ENCODE assay signal across 1 cellular context in the genomic region with DNA sequence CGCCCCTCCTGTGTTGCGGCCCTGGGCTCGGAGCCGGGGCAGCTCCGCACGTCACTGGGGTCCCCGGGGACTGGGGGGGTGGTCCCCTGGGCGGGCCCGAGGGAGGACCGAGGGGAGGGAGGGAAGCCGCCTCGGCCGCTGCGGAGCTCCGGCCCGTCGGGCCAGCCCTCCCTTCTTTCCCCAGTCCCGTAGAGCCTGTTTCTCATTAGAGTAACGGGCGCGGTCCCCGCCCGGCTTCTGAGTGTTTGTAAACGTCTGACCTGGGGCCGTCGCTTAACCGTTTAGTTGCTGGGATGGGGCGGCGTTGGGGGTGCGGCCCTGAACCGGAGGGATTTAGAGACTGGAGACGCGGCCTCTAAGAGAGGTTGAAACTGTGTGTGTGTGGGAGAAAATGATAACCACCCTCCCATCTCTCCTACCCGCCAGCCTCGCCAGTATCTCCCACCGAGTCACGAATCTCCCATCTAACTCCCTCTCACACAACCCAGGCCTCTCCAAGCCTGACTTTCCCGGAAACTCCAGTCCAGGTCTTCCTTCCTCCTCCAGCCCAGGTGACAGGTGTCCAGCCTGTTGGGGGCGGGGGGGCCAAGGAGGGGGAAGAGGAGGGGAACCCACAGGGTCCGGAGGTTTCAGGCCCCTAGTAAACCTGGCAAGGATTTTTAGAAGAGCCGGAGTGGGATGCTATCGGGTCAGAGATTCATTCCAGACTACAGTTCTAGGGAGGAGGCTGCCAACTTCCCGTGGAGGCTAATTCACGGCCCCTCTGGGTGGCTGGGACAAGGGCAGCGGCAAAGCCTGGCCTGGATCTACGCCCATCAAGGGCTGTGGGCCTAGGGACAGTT.
TF ChIP-seq lines count a peak whose summit lies in the region.

No MANE protein-coding gene starts in this region.

TF ChIP-seq in HepG2, 621 proteins besides CTCF, POLR2A, EP300 and RAD21 (continued from another document and continues in another):
- TF ChIP-seq, protein P1, sequence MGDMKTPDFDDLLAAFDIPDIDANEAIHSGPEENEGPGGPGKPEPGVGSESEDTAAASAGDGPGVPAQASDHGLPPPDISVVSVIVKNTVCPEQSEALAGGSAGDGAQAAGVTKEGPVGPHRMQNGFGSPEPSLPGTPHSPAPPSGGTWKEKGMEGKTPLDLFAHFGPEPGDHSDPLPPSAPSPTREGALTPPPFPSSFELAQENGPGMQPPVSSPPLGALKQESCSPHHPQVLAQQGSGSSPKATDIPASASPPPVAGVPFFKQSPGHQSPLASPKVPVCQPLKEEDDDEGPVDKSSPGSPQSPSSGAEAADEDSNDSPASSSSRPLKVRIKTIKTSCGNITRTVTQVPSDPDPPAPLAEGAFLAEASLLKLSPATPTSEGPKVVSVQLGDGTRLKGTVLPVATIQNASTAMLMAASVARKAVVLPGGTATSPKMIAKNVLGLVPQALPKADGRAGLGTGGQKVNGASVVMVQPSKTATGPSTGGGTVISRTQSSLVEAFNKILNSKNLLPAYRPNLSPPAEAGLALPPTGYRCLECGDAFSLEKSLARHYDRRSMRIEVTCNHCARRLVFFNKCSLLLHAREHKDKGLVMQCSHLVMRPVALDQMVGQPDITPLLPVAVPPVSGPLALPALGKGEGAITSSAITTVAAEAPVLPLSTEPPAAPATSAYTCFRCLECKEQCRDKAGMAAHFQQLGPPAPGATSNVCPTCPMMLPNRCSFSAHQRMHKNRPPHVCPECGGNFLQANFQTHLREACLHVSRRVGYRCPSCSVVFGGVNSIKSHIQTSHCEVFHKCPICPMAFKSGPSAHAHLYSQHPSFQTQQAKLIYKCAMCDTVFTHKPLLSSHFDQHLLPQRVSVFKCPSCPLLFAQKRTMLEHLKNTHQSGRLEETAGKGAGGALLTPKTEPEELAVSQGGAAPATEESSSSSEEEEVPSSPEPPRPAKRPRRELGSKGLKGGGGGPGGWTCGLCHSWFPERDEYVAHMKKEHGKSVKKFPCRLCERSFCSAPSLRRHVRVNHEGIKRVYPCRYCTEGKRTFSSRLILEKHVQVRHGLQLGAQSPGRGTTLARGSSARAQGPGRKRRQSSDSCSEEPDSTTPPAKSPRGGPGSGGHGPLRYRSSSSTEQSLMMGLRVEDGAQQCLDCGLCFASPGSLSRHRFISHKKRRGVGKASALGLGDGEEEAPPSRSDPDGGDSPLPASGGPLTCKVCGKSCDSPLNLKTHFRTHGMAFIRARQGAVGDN (CRISPR knock-in tag; IDR thresholded peaks at IDR 0.05): peak; percentile 55
- TF ChIP-seq, protein P2, sequence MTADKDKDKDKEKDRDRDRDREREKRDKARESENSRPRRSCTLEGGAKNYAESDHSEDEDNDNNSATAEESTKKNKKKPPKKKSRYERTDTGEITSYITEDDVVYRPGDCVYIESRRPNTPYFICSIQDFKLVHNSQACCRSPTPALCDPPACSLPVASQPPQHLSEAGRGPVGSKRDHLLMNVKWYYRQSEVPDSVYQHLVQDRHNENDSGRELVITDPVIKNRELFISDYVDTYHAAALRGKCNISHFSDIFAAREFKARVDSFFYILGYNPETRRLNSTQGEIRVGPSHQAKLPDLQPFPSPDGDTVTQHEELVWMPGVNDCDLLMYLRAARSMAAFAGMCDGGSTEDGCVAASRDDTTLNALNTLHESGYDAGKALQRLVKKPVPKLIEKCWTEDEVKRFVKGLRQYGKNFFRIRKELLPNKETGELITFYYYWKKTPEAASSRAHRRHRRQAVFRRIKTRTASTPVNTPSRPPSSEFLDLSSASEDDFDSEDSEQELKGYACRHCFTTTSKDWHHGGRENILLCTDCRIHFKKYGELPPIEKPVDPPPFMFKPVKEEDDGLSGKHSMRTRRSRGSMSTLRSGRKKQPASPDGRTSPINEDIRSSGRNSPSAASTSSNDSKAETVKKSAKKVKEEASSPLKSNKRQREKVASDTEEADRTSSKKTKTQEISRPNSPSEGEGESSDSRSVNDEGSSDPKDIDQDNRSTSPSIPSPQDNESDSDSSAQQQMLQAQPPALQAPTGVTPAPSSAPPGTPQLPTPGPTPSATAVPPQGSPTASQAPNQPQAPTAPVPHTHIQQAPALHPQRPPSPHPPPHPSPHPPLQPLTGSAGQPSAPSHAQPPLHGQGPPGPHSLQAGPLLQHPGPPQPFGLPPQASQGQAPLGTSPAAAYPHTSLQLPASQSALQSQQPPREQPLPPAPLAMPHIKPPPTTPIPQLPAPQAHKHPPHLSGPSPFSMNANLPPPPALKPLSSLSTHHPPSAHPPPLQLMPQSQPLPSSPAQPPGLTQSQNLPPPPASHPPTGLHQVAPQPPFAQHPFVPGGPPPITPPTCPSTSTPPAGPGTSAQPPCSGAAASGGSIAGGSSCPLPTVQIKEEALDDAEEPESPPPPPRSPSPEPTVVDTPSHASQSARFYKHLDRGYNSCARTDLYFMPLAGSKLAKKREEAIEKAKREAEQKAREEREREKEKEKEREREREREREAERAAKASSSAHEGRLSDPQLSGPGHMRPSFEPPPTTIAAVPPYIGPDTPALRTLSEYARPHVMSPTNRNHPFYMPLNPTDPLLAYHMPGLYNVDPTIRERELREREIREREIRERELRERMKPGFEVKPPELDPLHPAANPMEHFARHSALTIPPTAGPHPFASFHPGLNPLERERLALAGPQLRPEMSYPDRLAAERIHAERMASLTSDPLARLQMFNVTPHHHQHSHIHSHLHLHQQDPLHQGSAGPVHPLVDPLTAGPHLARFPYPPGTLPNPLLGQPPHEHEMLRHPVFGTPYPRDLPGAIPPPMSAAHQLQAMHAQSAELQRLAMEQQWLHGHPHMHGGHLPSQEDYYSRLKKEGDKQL (CRISPR knock-in tag; IDR thresholded peaks at IDR 0.05; ENCODE audit: low read depth): peak; percentile 21; the same call in 1 of the 2 replicates
- TF ChIP-seq FOXA1 (IDR thresholded peaks at IDR 0.05): no peak
- TF ChIP-seq FOXA1 (CRISPR knock-in tag; IDR thresholded peaks at IDR 0.05): 0 out of 2 replicates have a peak, but pooled peaks have one; percentile 36
- TF ChIP-seq ZC3H4 (CRISPR knock-in tag; IDR thresholded peaks at IDR 0.05; ENCODE audit: borderline replicate concordance): peak; percentile 27; the same call in 1 of the 2 replicates
- 0 out of 2 replicates have a peak, but pooled peaks have one; percentile 27 for TF ChIP-seq IRF2 (CRISPR knock-in tag; IDR thresholded peaks at IDR 0.05)
- TF ChIP-seq, protein P3, sequence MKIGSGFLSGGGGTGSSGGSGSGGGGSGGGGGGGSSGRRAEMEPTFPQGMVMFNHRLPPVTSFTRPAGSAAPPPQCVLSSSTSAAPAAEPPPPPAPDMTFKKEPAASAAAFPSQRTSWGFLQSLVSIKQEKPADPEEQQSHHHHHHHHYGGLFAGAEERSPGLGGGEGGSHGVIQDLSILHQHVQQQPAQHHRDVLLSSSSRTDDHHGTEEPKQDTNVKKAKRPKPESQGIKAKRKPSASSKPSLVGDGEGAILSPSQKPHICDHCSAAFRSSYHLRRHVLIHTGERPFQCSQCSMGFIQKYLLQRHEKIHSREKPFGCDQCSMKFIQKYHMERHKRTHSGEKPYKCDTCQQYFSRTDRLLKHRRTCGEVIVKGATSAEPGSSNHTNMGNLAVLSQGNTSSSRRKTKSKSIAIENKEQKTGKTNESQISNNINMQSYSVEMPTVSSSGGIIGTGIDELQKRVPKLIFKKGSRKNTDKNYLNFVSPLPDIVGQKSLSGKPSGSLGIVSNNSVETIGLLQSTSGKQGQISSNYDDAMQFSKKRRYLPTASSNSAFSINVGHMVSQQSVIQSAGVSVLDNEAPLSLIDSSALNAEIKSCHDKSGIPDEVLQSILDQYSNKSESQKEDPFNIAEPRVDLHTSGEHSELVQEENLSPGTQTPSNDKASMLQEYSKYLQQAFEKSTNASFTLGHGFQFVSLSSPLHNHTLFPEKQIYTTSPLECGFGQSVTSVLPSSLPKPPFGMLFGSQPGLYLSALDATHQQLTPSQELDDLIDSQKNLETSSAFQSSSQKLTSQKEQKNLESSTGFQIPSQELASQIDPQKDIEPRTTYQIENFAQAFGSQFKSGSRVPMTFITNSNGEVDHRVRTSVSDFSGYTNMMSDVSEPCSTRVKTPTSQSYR (CRISPR knock-in tag; IDR thresholded peaks at IDR 0.05; ENCODE audit: borderline replicate concordance): peak; percentile 69
- peak; percentile 75 for TF ChIP-seq PHF5A (CRISPR knock-in tag; IDR thresholded peaks at IDR 0.05; ENCODE audit: low read depth, unreplicated experiment)
- no peak for TF ChIP-seq SRSF4 (IDR thresholded peaks at IDR 0.05; ENCODE audit: low read depth, low read length, poor library complexity, severe bottlenecking)
- TF ChIP-seq, protein P4, sequence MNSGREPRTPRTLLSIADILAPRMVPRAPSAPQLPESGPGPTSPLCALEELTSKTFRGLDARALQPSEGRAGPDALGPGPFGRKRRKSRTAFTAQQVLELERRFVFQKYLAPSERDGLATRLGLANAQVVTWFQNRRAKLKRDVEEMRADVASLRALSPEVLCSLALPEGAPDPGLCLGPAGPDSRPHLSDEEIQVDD (CRISPR knock-in tag; IDR thresholded peaks at IDR 0.05; ENCODE audit: borderline replicate concordance): no peak; the same call in 1 of the 2 replicates
- TF ChIP-seq RFXANK (CRISPR knock-in tag; IDR thresholded peaks at IDR 0.05): no peak
- TF ChIP-seq MXD4 (CRISPR knock-in tag; IDR thresholded peaks at IDR 0.05): no peak
- TF ChIP-seq, protein P5, sequence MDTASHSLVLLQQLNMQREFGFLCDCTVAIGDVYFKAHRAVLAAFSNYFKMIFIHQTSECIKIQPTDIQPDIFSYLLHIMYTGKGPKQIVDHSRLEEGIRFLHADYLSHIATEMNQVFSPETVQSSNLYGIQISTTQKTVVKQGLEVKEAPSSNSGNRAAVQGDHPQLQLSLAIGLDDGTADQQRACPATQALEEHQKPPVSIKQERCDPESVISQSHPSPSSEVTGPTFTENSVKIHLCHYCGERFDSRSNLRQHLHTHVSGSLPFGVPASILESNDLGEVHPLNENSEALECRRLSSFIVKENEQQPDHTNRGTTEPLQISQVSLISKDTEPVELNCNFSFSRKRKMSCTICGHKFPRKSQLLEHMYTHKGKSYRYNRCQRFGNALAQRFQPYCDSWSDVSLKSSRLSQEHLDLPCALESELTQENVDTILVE (CRISPR knock-in tag; IDR thresholded peaks at IDR 0.05): 0 out of 2 replicates have a peak, but pooled peaks have one; percentile 3
- no peak for TF ChIP-seq ZFP82 (CRISPR knock-in tag; IDR thresholded peaks at IDR 0.05; ENCODE audit: borderline replicate concordance)
- 0 out of 2 replicates have a peak, but pooled peaks have one; percentile 75 for TF ChIP-seq ZNF713 (CRISPR knock-in tag; IDR thresholded peaks at IDR 0.05)
- TF ChIP-seq ZNF737 (CRISPR knock-in tag; IDR thresholded peaks at IDR 0.05; ENCODE audit: borderline replicate concordance): no peak
- TF ChIP-seq, protein P6, sequence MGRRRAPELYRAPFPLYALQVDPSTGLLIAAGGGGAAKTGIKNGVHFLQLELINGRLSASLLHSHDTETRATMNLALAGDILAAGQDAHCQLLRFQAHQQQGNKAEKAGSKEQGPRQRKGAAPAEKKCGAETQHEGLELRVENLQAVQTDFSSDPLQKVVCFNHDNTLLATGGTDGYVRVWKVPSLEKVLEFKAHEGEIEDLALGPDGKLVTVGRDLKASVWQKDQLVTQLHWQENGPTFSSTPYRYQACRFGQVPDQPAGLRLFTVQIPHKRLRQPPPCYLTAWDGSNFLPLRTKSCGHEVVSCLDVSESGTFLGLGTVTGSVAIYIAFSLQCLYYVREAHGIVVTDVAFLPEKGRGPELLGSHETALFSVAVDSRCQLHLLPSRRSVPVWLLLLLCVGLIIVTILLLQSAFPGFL (CRISPR knock-in tag; IDR thresholded peaks at IDR 0.05): peak; percentile 18; the same call in 1 of the 2 replicates
- peak; percentile 81 for TF ChIP-seq TBX3 (IDR thresholded peaks at IDR 0.05; ENCODE audit: borderline replicate concordance)
- TF ChIP-seq ESRRA (CRISPR knock-in tag; IDR thresholded peaks at IDR 0.05; ENCODE audit: low read depth): peak; percentile 50; the same call in 1 of the 2 replicates
- 0 out of 2 replicates have a peak, but pooled peaks have one; percentile 17 for TF ChIP-seq CHD4 (IDR thresholded peaks at IDR 0.05; ENCODE audit: borderline replicate concordance, low read length)
- TF ChIP-seq, protein P7, sequence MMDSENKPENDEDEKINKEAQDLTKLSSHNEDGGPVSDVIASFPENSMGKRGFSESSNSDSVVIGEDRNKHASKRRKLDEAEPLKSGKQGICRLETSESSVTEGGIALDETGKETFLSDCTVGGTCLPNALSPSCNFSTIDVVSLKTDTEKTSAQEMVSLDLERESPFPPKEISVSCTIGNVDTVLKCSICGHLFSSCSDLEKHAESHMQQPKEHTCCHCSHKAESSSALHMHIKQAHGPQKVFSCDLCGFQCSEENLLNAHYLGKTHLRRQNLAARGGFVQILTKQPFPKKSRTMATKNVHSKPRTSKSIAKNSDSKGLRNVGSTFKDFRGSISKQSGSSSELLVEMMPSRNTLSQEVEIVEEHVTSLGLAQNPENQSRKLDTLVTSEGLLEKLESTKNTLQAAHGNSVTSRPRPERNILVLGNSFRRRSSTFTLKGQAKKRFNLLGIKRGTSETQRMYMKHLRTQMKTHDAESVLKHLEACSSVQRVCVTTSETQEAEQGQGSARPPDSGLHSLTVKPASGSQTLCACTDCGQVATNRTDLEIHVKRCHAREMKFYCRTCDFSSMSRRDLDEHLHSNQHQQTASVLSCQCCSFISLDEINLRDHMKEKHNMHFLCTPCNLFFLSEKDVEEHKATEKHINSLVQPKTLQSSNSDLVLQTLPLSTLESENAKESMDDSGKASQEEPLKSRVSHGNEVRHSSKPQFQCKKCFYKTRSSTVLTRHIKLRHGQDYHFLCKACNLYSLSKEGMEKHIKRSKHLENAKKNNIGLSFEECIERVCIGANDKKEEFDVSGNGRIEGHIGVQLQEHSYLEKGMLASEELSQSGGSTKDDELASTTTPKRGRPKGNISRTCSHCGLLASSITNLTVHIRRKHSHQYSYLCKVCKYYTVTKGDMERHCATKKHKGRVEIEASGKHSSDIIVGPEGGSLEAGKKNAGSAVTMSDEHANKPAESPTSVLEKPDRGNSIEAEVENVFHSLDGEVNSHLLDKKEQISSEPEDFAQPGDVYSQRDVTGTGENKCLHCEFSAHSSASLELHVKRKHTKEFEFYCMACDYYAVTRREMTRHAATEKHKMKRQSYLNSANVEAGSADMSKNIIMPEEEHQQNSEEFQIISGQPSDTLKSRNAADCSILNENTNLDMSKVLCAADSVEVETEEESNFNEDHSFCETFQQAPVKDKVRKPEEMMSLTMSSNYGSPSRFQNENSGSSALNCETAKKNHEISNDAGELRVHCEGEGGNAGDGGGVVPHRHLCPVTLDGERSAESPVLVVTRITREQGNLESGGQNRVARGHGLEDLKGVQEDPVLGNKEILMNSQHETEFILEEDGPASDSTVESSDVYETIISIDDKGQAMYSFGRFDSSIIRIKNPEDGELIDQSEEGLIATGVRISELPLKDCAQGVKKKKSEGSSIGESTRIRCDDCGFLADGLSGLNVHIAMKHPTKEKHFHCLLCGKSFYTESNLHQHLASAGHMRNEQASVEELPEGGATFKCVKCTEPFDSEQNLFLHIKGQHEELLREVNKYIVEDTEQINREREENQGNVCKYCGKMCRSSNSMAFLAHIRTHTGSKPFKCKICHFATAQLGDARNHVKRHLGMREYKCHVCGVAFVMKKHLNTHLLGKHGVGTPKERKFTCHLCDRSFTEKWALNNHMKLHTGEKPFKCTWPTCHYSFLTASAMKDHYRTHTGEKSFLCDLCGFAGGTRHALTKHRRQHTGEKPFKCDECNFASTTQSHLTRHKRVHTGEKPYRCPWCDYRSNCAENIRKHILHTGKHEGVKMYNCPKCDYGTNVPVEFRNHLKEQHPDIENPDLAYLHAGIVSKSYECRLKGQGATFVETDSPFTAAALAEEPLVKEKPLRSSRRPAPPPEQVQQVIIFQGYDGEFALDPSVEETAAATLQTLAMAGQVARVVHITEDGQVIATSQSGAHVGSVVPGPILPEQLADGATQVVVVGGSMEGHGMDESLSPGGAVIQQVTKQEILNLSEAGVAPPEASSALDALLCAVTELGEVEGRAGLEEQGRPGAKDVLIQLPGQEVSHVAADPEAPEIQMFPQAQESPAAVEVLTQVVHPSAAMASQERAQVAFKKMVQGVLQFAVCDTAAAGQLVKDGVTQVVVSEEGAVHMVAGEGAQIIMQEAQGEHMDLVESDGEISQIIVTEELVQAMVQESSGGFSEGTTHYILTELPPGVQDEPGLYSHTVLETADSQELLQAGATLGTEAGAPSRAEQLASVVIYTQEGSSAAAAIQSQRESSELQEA (CRISPR knock-in tag; IDR thresholded peaks at IDR 0.05; ENCODE audit: not compliant biosample characterization): no peak
- 0 out of 2 replicates have a peak, but pooled peaks have one; percentile 74 for TF ChIP-seq KLF13 (CRISPR knock-in tag; IDR thresholded peaks at IDR 0.05)
